In genomic region chr14:102363182-102363952, GRCh38 we compare ENCODE assay signal across 8 cellular contexts. TPM values are rescaled to one million over a fixed set of nuclear protein-coding genes. Genes with fewer than 3 reads are reported as not detected.
DNase-seq lines count a peak whose midpoint lies in the region; ATAC-seq and TF ChIP-seq lines count a peak whose summit lies in the region.

No MANE protein-coding gene starts in this region.

- TF ChIP-seq CTCF in lung (IDR thresholded peaks at IDR 0.05; ENCODE audit: control extremely low read depth, extremely low read depth) (no peak), GM13977 (IDR thresholded peaks at IDR 0.05; ENCODE audit: extremely low read depth, insufficient read depth, missing control alignments) (no peak)

- no peaks in the 10 kb centered on the region for H3K27me3 ChIP-seq in duodenal mucosa (ENCODE audit: control insufficient read depth in 1 of 2, insufficient read depth in 2 of 2, low read length in 2 of 2)
- H3K27me3 ChIP-seq in lung (ENCODE audit: control insufficient read depth, insufficient read depth): no peaks in the 10 kb centered on the region

- peaks cover 37% of the 10 kb centered on the region for H3K4me1 Mint-ChIP-seq in stimulated activated memory B cell treated with anti-CD40 and anti-IgM and Interleukin-4, amounts not matched to agents 10 μg/mL and 1 μg/mL and 100 μg/mL, for 72 hours

- H3K27ac ChIP-seq in duodenal mucosa (ENCODE audit: low read depth, low read length) (peak overlapping the region; percentile 68), lung (ENCODE audit: low read depth in 1 of 2, low read length in 1 of 2) (peak overlapping the region; percentile 98)

- peaks cover 15% of the 10 kb centered on the region for H3K36me3 Mint-ChIP-seq in stimulated activated memory B cell treated with anti-CD40 and anti-IgM and Interleukin-4, amounts not matched to agents 10 μg/mL and 1 μg/mL and 100 μg/mL, for 72 hours

- in situ Hi-C loops in GM13977 (cut with MboI; ENCODE audit: low pct_unique_long_range_greater_than_20kb, low sequenced_read_pairs, unreplicated experiment): no loop called here

- WGBS in lung, 2 donors: 3% methylated on average over 37 to 53 of the region's 53 CpGs

- H3K4me3 ChIP-seq in duodenal mucosa (ENCODE audit: low read depth in 1 of 2, low read length in 2 of 2): peak overlapping the region; percentile 95 to 99
- H3K4me3 ChIP-seq in lung: peak overlapping the region; percentile 88

- H3K27ac Mint-ChIP-seq in stimulated activated memory B cell treated with anti-CD40 and anti-IgM and Interleukin-4, amounts not matched to agents 10 μg/mL and 1 μg/mL and 100 μg/mL, for 72 hours: peak overlapping the region; percentile 89

- H3K9ac ChIP-seq in duodenal mucosa (ENCODE audit: low read depth in 1 of 2, low read length in 2 of 2): peak overlapping the region; percentile 88 to 90

- peak overlapping the region; percentile 90 for H3K4me3 Mint-ChIP-seq in stimulated activated memory B cell treated with anti-CD40 and anti-IgM and Interleukin-4, amounts not matched to agents 10 μg/mL and 1 μg/mL and 100 μg/mL, for 72 hours

- ATAC-seq in GM19328 (IDR thresholded peaks at IDR 0.05; ENCODE audit: unreplicated experiment) (peak; percentile 32), HG03442 (IDR thresholded peaks at IDR 0.05; ENCODE audit: unreplicated experiment) (peak; percentile 25), lung (ENCODE audit: insufficient read depth, low FRiP score) (peak; percentile 35)
- peak; percentile 34 for ATAC-seq in stimulated activated memory B cell treated with anti-CD40 and anti-IgM and Interleukin-4, amounts not matched to agents 10 μg/mL and 1 μg/mL and 100 μg/mL, for 72 hours

- H3K27me3 Mint-ChIP-seq in stimulated activated memory B cell treated with anti-CD40 and anti-IgM and Interleukin-4, amounts not matched to agents 10 μg/mL and 1 μg/mL and 100 μg/mL, for 72 hours: no peaks in the 10 kb centered on the region

- peaks cover 19 to 20% of the 10 kb centered on the region in 2 donors for H3K4me1 ChIP-seq in duodenal mucosa (ENCODE audit: control insufficient read depth in 1 of 2, insufficient read depth in 2 of 2, low read length in 2 of 2)
- H3K4me1 ChIP-seq in lung (ENCODE audit: control insufficient read depth in 2 of 2, insufficient read depth in 2 of 2, low read length in 2 of 2): peaks cover 2 to 15% of the 10 kb centered on the region in 2 donors

- H3K9me3 ChIP-seq in duodenal mucosa (ENCODE audit: control insufficient read depth in 1 of 2, low read length in 2 of 2): no peaks in the 10 kb centered on the region
- H3K9me3 ChIP-seq in lung (ENCODE audit: control insufficient read depth in 2 of 2, insufficient read depth in 1 of 2, low read length in 1 of 2): no peaks in the 10 kb centered on the region

- DNase-seq in CD1c-positive myeloid dendritic cell (ENCODE audit: extremely low spot score) (peak; percentile 29), T-helper 22 cell (ENCODE audit: low read depth) (peak; percentile 10), lung (ENCODE audit: low spot score) (no peak), GM13977 (ENCODE audit: low spot score) (no peak)

- H3K9me3 Mint-ChIP-seq in stimulated activated memory B cell treated with anti-CD40 and anti-IgM and Interleukin-4, amounts not matched to agents 10 μg/mL and 1 μg/mL and 100 μg/mL, for 72 hours: no peaks in the 10 kb centered on the region

- H3K36me3 ChIP-seq in duodenal mucosa (ENCODE audit: control insufficient read depth in 1 of 2, insufficient read depth in 2 of 2, low read length in 2 of 2): peaks cover 0 to 16% of the 10 kb centered on the region in 2 donors
- H3K36me3 ChIP-seq in lung (ENCODE audit: control insufficient read depth in 2 of 2, insufficient read depth in 2 of 2, low read length in 2 of 2): no peaks in the 10 kb centered on the region

RNA-seq across cellular contexts. Expression of gene TECPR2, which starts 0.6 kb away (rescaled TPM):
- 10 to 100 TPM; 24.4 to 30.3 TPM for total RNA-seq in lung
- 10 to 100 TPM in 1 of 2 donors, 1 to 10 TPM in 1; 5.6 to 14.5 TPM for polyA plus RNA-seq in lung

RNA-seq across cellular contexts. Expression of gene CINP, which starts 0.7 kb away (rescaled TPM):
- total RNA-seq in lung: 10 to 100 TPM; 31.0 to 31.9 TPM
- 10 to 100 TPM; 36.8 to 71.9 TPM for polyA plus RNA-seq in lung

RNA-seq across cellular contexts. Expression of gene ZNF839, which starts 43.8 kb away (rescaled TPM):
- total RNA-seq in lung: 10 to 100 TPM; 12.5 to 14.2 TPM
- polyA plus RNA-seq in lung: 1 to 10 TPM; 6.1 to 8.1 TPM

RNA-seq across cellular contexts. Expression of gene MOK, which starts 58.4 kb away (rescaled TPM):
- total RNA-seq in lung: 10 to 100 TPM; 35.2 to 35.4 TPM
- polyA plus RNA-seq in lung: 10 to 100 TPM; 11.1 to 15.5 TPM

Comparison
In these comparisons a context has a peak if more than half of its experiments do, and no peak if none do; other contexts are left out.
1. DNase-seq: peak in CD1c-positive myeloid dendritic cell (single experiment) and T-helper 22 cell (single experiment); none in lung (single experiment) and GM13977 (single experiment).
2. Peak in every context shown above with its lines, with median percentiles within 50 percentile points of each other: ATAC-seq.